In the genomic region with DNA sequence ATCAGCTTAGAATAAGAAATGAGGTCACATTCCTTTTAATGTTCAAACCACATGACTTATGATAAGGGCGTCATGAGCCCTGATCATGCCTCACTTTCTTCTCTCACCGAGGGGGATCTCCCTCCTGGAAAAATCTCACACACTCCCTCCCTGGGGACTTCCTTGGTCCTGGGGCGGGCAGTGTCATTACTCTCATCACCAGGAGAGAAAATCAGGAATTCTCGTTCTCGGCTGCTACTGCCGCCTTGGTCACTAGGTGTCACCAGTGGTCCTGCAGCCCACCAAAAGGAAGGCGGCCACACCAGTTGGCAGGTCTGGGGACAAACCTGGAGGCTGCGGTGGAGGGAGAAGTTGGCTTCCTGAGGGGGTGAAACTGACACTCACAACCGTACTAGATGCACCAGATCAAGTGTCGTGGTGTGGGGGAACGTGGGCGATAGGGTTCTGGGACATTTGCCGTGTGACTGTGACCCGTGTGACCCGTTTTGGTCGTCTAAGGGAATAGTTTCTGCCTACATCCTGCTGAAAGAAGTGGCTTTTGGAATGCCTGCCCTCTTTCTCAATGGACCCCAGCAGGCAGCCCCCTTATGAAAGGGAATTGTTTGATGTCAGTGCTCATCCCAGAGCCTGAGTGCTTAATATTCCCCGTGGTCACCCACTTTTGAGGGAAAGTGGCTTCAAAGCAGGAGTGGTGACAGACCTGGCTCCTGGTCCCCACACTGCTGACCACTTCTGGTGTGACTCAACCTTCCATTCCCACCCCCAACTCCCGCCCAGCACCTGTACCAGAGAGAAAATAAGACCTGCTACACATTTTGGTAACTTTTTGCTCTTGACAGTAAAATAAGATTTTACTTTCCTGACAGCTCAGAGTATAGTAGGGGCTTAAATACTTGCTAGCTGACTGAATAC, we compare ENCODE assay signal across 8 cellular contexts.
A peak's percentile ranks its signal among the peaks of the same experiment; 100 is the strongest.
DNase-seq lines count a peak whose midpoint lies in the region; ATAC-seq and TF ChIP-seq lines count a peak whose summit lies in the region.

No MANE protein-coding gene starts in this region.

- H3K27me3 ChIP-seq in left lung = no peaks in the 10 kb centered on the region

- H3K4me1 ChIP-seq in left lung = no peaks in the 10 kb centered on the region

- DNase-seq in 8988T = peak; percentile 49
- DNase-seq in GM13977 (ENCODE audit: low spot score) = peak; percentile 62
- peak; percentile 63 to 72 for DNase-seq in NCI-H2081 (lab: John Stamatoyannopoulos, UW)
- DNase-seq in coronary artery (ENCODE audit: low spot score) = no peak
- peak; percentile 42 to 72 for DNase-seq in left lung
- peak; percentile 28 to 52 (median 29) for DNase-seq in stimulated activated CD4-positive, alpha-beta T cell treated with anti-CD3 and anti-CD28 coated beads, TNF-alpha, amount 100 ng/mL, for 24 hours (ENCODE audit: low read depth in 3 of 3)

- H3K27ac ChIP-seq in coronary artery (no peak overlapping the region), left lung (no peak overlapping the region)

- in situ Hi-C loops in GM13977 (cut with MboI; ENCODE audit: low pct_unique_long_range_greater_than_20kb, low sequenced_read_pairs, unreplicated experiment) = no loop called here

- ATAC-seq in HG02870 (IDR thresholded peaks at IDR 0.05; ENCODE audit: unreplicated experiment) = peak; percentile 79
- peak; percentile 60 to 73 for ATAC-seq in activated CD4-positive, CD25-positive, alpha-beta regulatory T cell treated with anti-CD3 and anti-CD28 coated beads, Interleukin-2, amount 50 U/mL, for 24 hours
- ATAC-seq in left lung = peak; percentile 91

- TF ChIP-seq CTCF in GM13977 (IDR thresholded peaks at IDR 0.05; ENCODE audit: extremely low read depth, insufficient read depth, missing control alignments) (peak; percentile 91), coronary artery (IDR thresholded peaks at IDR 0.05) (peak; percentile 58), left lung (IDR thresholded peaks at IDR 0.05) (peak; percentile 52 to 74)

- intact Hi-C loops in left lung (cut with DNase I) = no loop called here

- H3K9me3 ChIP-seq in left lung = no peaks in the 10 kb centered on the region

- H3K4me3 ChIP-seq in coronary artery (peak overlapping the region; percentile 58), left lung (no peak overlapping the region)

- no peaks in the 10 kb centered on the region for H3K36me3 ChIP-seq in left lung
